ENCODE assay signal across 13 cellular contexts in the genomic region with DNA sequence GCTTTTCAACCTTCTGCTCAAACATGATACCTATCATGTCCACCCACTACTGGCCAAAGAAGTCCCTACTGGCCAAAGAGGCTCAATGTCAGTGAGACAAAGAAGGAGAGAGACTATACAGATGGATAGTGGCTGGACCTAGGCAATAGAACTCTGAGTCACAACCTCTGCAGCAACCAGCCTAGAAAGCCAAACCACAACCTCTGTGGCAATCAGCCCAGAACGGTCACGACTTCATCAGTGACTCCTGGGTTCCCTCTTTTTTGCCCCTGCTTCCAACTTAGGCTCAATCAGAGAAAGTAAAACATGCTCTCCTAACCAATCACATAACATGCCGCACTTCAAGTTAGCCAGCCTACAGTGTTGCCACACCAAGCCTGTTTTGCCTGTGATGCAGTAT.
DNase-seq lines count a peak whose midpoint lies in the region; ATAC-seq and TF ChIP-seq lines count a peak whose summit lies in the region.
"Had no signal": no experiment of that assay in that cellular context is flagged by ENCODE, and none has a peak within 500 bp of the region (broad histone marks: within the 10 kb centered on the region; RNA-seq: fewer than 3 reads in every experiment).

No MANE protein-coding gene starts in this region.

- H3K9ac ChIP-seq in DND-41 (ENCODE audit: low read depth, low read length), result no peak overlapping the region

- DNase-seq in DND-41, result peak; percentile 31
- peak; percentile 87 for DNase-seq in M059J (ENCODE audit: low read depth)
- peak; percentile 90 for DNase-seq in astrocyte of the cerebellum (ENCODE audit: low read depth)
- peak; percentile 25 for DNase-seq in medulla oblongata (ENCODE audit: extremely low spot score)
- DNase-seq in HEK293T (ENCODE audit: extremely low spot score), result no peak
- no peak for DNase-seq in type B pancreatic cell (ENCODE audit: extremely low spot score, unreplicated experiment)
- DNase-seq: activated CD8-positive, alpha-beta memory T cell treated with anti-CD3 and anti-CD28 coated beads for 24 hours; activated naive CD8-positive, alpha-beta T cell treated with anti-CD3 and anti-CD28 coated beads, Interleukin-2, amount 50 U/mL, for 24 hours; mesendoderm; NCI-H2081; stimulated activated CD8-positive, alpha-beta memory T cell treated with anti-CD3 and anti-CD28 coated beads, Interleukin-4, amount 100 ng/mL, for 48 hours had no signal

- in situ Hi-C loops in astrocyte of the cerebellum (cut with HindIII; ENCODE audit: low sequenced_read_pairs), result no loop called here

- H3K27ac Mint-ChIP-seq in type B pancreatic cell, result no peak overlapping the region
- H3K27ac Mint-ChIP-seq: activated naive CD8-positive, alpha-beta T cell treated with anti-CD3 and anti-CD28 coated beads, Interleukin-2, amount 50 U/mL, for 24 hours had no signal

- POLR2A ChIA-PET in HEK293T (lab: Yijun Ruan, JAX), result no interaction called here

- H4K20me1 ChIP-seq in DND-41 (ENCODE audit: insufficient read depth, low read length), result no peaks in the 10 kb centered on the region

- no peaks in the 10 kb centered on the region for H3K27me3 ChIP-seq in DND-41 (ENCODE audit: insufficient read depth, low read length, poor library complexity)

- H3K9me3 Mint-ChIP-seq in type B pancreatic cell, result peaks cover 4% of the 10 kb centered on the region

- H3K4me1 ChIP-seq in DND-41 (ENCODE audit: insufficient read depth, low read length), result no peaks in the 10 kb centered on the region

- no peaks in the 10 kb centered on the region for H3K36me3 ChIP-seq in DND-41 (ENCODE audit: insufficient read depth, low read length)

- H3K4me1 Mint-ChIP-seq in type B pancreatic cell (ENCODE audit: unreplicated experiment), result no peaks in the 10 kb centered on the region
- H3K4me1 Mint-ChIP-seq: activated naive CD8-positive, alpha-beta T cell treated with anti-CD3 and anti-CD28 coated beads, Interleukin-2, amount 50 U/mL, for 24 hours had no signal

- no peak overlapping the region for H3K4me2 ChIP-seq in DND-41 (ENCODE audit: insufficient read depth, low read length)

- H3K27ac ChIP-seq in DND-41 (ENCODE audit: low read length), result no peak overlapping the region

- no peaks in the 10 kb centered on the region for H3K9me3 ChIP-seq in DND-41 (ENCODE audit: insufficient read depth, low read length, severe bottlenecking)

- CTCF ChIA-PET in HEK293T (lab: Yijun Ruan, JAX), result no interaction called here

- no peak overlapping the region for H3K4me3 Mint-ChIP-seq in type B pancreatic cell
- H3K4me3 Mint-ChIP-seq: activated naive CD8-positive, alpha-beta T cell treated with anti-CD3 and anti-CD28 coated beads, Interleukin-2, amount 50 U/mL, for 24 hours had no signal

- no peak for TF ChIP-seq CTCF in DND-41 (IDR thresholded peaks at IDR 0.05; ENCODE audit: borderline replicate concordance, extremely low read depth, low read length, poor library complexity, severe bottlenecking)
- peak; percentile 14 for TF ChIP-seq CTCF in astrocyte of the cerebellum (IDR thresholded peaks at IDR 0.05; ENCODE audit: low read depth, low read length, missing control alignments)
- TF ChIP-seq CTCF in type B pancreatic cell (conservative IDR thresholded peaks at IDR 0.05), result no peak

- ATAC-seq in DND-41 (ENCODE audit: insufficient read depth, low read depth) (peak; percentile 74), GM21447 (IDR thresholded peaks at IDR 0.05; ENCODE audit: unreplicated experiment) (no peak), HG03025 (IDR thresholded peaks at IDR 0.05; ENCODE audit: low FRiP score, unreplicated experiment) (no peak)
- ATAC-seq: activated naive CD8-positive, alpha-beta T cell treated with anti-CD3 and anti-CD28 coated beads, Interleukin-2, amount 50 U/mL, for 24 hours had no signal

- no peak overlapping the region for H2AFZ ChIP-seq in DND-41 (ENCODE audit: low read depth, low read length)

- no peaks in the 10 kb centered on the region for H3K79me2 ChIP-seq in DND-41 (ENCODE audit: insufficient read depth, low read length)

- H3K4me3 ChIP-seq in DND-41 (ENCODE audit: low read depth in 1 of 2, low read length in 2 of 2) (no peak overlapping the region), astrocyte of the cerebellum (ENCODE audit: low read depth, low read length) (no peak overlapping the region)

- H3K27me3 Mint-ChIP-seq in type B pancreatic cell, result no peaks in the 10 kb centered on the region
- H3K27me3 Mint-ChIP-seq: activated naive CD8-positive, alpha-beta T cell treated with anti-CD3 and anti-CD28 coated beads, Interleukin-2, amount 50 U/mL, for 24 hours had no signal

- no peaks in the 10 kb centered on the region for H3K36me3 Mint-ChIP-seq in type B pancreatic cell

TF ChIP-seq in HEK293T, 16 proteins besides CTCF, POLR2A, EP300 and RAD21:
- TF ChIP-seq TARDBP (IDR thresholded peaks at IDR 0.05) (no peak), FOXM1 (IDR thresholded peaks at IDR 0.05; ENCODE audit: borderline replicate concordance) (no peak), L3MBTL2 (conservative IDR thresholded peaks at IDR 0.05) (no peak), ZNF384 (IDR thresholded peaks at IDR 0.05) (no peak), SP1 (IDR thresholded peaks at IDR 0.05) (no peak), BHLHE40 (IDR thresholded peaks at IDR 0.05; ENCODE audit: borderline replicate concordance) (no peak), SUZ12 (IDR thresholded peaks at IDR 0.05) (no peak), FOXA1 (IDR thresholded peaks at IDR 0.05) (no peak), NFRKB (IDR thresholded peaks at IDR 0.05) (no peak), CTBP1 (IDR thresholded peaks at IDR 0.05; ENCODE audit: borderline replicate concordance) (no peak), ELF4 (IDR thresholded peaks at IDR 0.05) (no peak), ARNT (IDR thresholded peaks at IDR 0.05) (no peak), HDGF (IDR thresholded peaks at IDR 0.05; ENCODE audit: borderline replicate concordance) (no peak)
- TF ChIP-seq, protein P1, sequence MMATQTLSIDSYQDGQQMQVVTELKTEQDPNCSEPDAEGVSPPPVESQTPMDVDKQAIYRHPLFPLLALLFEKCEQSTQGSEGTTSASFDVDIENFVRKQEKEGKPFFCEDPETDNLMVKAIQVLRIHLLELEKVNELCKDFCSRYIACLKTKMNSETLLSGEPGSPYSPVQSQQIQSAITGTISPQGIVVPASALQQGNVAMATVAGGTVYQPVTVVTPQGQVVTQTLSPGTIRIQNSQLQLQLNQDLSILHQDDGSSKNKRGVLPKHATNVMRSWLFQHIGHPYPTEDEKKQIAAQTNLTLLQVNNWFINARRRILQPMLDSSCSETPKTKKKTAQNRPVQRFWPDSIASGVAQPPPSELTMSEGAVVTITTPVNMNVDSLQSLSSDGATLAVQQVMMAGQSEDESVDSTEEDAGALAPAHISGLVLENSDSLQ (IDR thresholded peaks at IDR 0.05), result no peak

Comparison
In these comparisons a context has a peak if more than half of its experiments do, and no peak if none do; other contexts are left out.
1. DNase-seq: peak in DND-41 (single experiment), M059J (single experiment), astrocyte of the cerebellum (single experiment) and medulla oblongata (single experiment); none in HEK293T (single experiment) and type B pancreatic cell (single experiment).